Comparison of ENCODE assay signal across 1 cellular context in the genomic region with DNA sequence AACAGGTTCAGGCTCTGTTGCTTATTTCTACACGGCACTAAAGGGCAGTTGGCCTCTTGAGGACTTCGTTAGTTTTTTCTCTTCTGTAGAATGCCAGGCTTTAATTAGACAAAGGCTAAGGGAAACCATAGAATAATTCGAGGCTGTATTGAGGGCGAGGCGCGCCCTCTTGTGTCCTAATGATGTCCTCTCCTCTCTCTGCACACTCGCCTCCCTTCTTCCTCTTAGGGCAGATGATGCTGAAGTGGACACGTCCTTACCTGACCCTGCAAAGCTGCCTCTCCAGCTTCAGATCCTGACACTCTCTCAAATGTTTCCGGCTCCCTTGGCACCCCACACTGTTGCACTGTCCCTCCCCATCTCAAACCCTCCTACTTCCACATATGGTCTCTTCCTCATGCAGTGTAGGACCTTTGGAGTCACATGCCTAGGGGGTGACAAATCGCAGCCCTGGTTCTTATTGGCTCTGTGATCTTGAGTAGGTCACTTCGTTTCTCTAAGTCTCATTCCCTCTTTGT.
A peak's percentile ranks its signal among the peaks of the same experiment; 100 is the strongest.
TF ChIP-seq lines count a peak whose summit lies in the region.

No MANE protein-coding gene starts in this region.

TF ChIP-seq in H1, 55 proteins besides CTCF, POLR2A, EP300 and RAD21:
- TF ChIP-seq YY1 (IDR thresholded peaks at IDR 0.05; ENCODE audit: low read depth, low read length) (0 out of 2 replicates have a peak, but pooled peaks have one; percentile 36), CREB1 (IDR thresholded peaks at IDR 0.05) (peak; percentile 24; the same call in 1 of the 2 replicates), SP4 (IDR thresholded peaks at IDR 0.05; ENCODE audit: low read length) (no peak), RNF2 (IDR thresholded peaks at IDR 0.05; ENCODE audit: borderline replicate concordance, low read depth, low read length, missing control alignments, poor library complexity, severe bottlenecking) (no peak), SUZ12 (IDR thresholded peaks at IDR 0.05; ENCODE audit: low read length) (no peak), USF2 (IDR thresholded peaks at IDR 0.05; ENCODE audit: low read length) (no peak), NANOG (IDR thresholded peaks at IDR 0.05; ENCODE audit: insufficient read depth, low read depth, low read length, poor library complexity, severe bottlenecking) (no peak)
